ENCODE assay signal across 9 cellular contexts in genomic region chr9:34971146-34971811, GRCh38. TPM values are rescaled to one million over a fixed set of nuclear protein-coding genes. Genes with fewer than 3 reads are reported as not detected.
"Had no signal": no experiment of that assay in that cellular context is flagged by ENCODE, and none has a peak within 500 bp of the region (broad histone marks: within the 10 kb centered on the region; RNA-seq: fewer than 3 reads in every experiment).

No MANE protein-coding gene starts in this region.

- H3K4me3 ChIP-seq: GM23248, HAP-1 had no signal

- H3K9me3 ChIP-seq: HAP-1 had no signal

- H3K27ac Mint-ChIP-seq: HFFc6 had no signal

- H3K4me3 Mint-ChIP-seq: HFFc6 had no signal

- H3K4me1 ChIP-seq: HAP-1 had no signal

- H3K9ac ChIP-seq: GM23248 had no signal

- DNase-seq: GM23248, GOT3, H7, HFFc6, IMR-90 had no signal

- ATAC-seq: HCT116 had no signal

- H3K36me3 ChIP-seq: HAP-1 had no signal

- H3K27ac ChIP-seq: GM23248 had no signal

- H2AFZ ChIP-seq: GM23248 had no signal

RNA-seq across cellular contexts. Expression of gene PHF24, which starts 13.2 kb away (rescaled TPM):
- total RNA-seq: GM23248, H4, HFFc6, HT-29, IMR-90 had no signal
- polyA plus RNA-seq: GM23248 had no signal
